In genomic region chr3:44173263-44173662, GRCh38 we compare ENCODE assay signal across 33 cellular contexts.
DNase-seq lines count a peak whose midpoint lies in the region; ATAC-seq and TF ChIP-seq lines count a peak whose summit lies in the region.
"Had no signal": no experiment of that assay in that cellular context is flagged by ENCODE, and none has a peak within 500 bp of the region (broad histone marks: within the 10 kb centered on the region; RNA-seq: fewer than 3 reads in every experiment).

No MANE protein-coding gene starts in this region.

- H3K14ac ChIP-seq in neuronal stem cell (ENCODE audit: low read length): no peak overlapping the region

- no peak overlapping the region for H4K91ac ChIP-seq in neuronal stem cell (ENCODE audit: low read depth, low read length, poor library complexity)

- no peaks in the 10 kb centered on the region for H3K9me3 ChIP-seq in esophagus muscularis mucosa
- no peaks in the 10 kb centered on the region for H3K9me3 ChIP-seq in neuronal stem cell (replicated peaks in 1 of 2; ENCODE audit: control insufficient read depth in 2 of 2, insufficient read depth in 1 of 2, low read depth in 1 of 2, low read length in 2 of 2)
- H3K9me3 ChIP-seq: A549, BE2C, Caco-2 had no signal

- no peak overlapping the region for H3K4me3 Mint-ChIP-seq in natural killer cell
- H3K4me3 Mint-ChIP-seq: B cell; CD14-positive monocyte; CD4-positive, alpha-beta memory T cell; CD4-positive, alpha-beta T cell; CD4-positive, CD25-positive, alpha-beta regulatory T cell; CD8-positive, alpha-beta memory T cell; CD8-positive, alpha-beta T cell had no signal

- DNase-seq in Right ventricle myocardium inferior (ENCODE audit: missing footprints) (peak; percentile 62), cardiac septum (ENCODE audit: low spot score) (no peak), esophagus muscularis mucosa (ENCODE audit: extremely low spot score) (peak; percentile 64), neuronal stem cell (ENCODE audit: low spot score) (no peak), natural killer cell (no peak), HuH-7 (ENCODE audit: low spot score) (no peak)
- DNase-seq: 8988T; ACHN; AML-193; BE2C; C1 segment of cervical spinal cord; Caco-2; Calu3; CD4-positive, alpha-beta memory T cell; CD4-positive, alpha-beta T cell; CD4-positive, CD25-positive, alpha-beta regulatory T cell; CD8-positive, alpha-beta memory T cell; CD8-positive, alpha-beta T cell; COR-L47; DMS 273 treated with DMSO at 0.1 percent for 48 hours; DMS153; DMS53; DMS79; DMS79 treated with DMSO at 0.1 percent for 48 hours; DND-41; EL had no signal

- no peak overlapping the region for H3K4me3 ChIP-seq in esophagus muscularis mucosa
- no peak overlapping the region for H3K4me3 ChIP-seq in neuronal stem cell (ENCODE audit: low read length in 2 of 2)
- H3K4me3 ChIP-seq: A549; BLaER1; BLaER1 treated with 17β-estradiol and CSF1 and Interleukin-3, amounts not matched to agents 10 nM and 100 nM had no signal

- H3K9ac ChIP-seq in neuronal stem cell (ENCODE audit: low read depth, low read length, poor library complexity): no peak overlapping the region
- H3K9ac ChIP-seq: BLaER1; BLaER1 treated with 17β-estradiol and CSF1 and Interleukin-3, amounts not matched to agents 10 nM and 100 nM had no signal

- no peak overlapping the region for H3K27ac Mint-ChIP-seq in natural killer cell
- H3K27ac Mint-ChIP-seq: B cell; CD4-positive, alpha-beta memory T cell; CD4-positive, alpha-beta T cell; CD4-positive, CD25-positive, alpha-beta regulatory T cell; CD8-positive, alpha-beta memory T cell; CD8-positive, alpha-beta T cell had no signal

- WGBS in esophagus muscularis mucosa: 85% methylated on average over 13 of the region's 15 CpGs
- no CpG with 5 or more reads among the region's 15 CpGs for WGBS in neuronal stem cell (ENCODE audit: extremely low coverage in 2 of 2, insufficient read length in 2 of 2, insufficient replicate concordance in 1 of 2), 2 donors

- TF ChIP-seq CTCF in esophagus muscularis mucosa (IDR thresholded peaks at IDR 0.05) (no peak), natural killer cell (IDR thresholded peaks at IDR 0.05) (no peak)

- peaks cover 0 to 15% (median 0%) of the 10 kb centered on the region in 4 donors for H3K27me3 ChIP-seq in esophagus muscularis mucosa
- no peaks in the 10 kb centered on the region for H3K27me3 ChIP-seq in neuronal stem cell (ENCODE audit: control insufficient read depth in 3 of 3, insufficient read depth in 3 of 3, low read depth in 1 of 3, low read length in 3 of 3)
- H3K27me3 ChIP-seq: BE2C; BLaER1; BLaER1 treated with 17β-estradiol and CSF1 and Interleukin-3, amounts not matched to agents 10 nM and 100 nM had no signal

- H4K8ac ChIP-seq in neuronal stem cell (ENCODE audit: low read depth, low read length): no peak overlapping the region

- H3K4me1 ChIP-seq in esophagus muscularis mucosa (no peaks in the 10 kb centered on the region), neuronal stem cell (ENCODE audit: control insufficient read depth in 2 of 2, insufficient read depth in 1 of 2, low read depth in 1 of 2, low read length in 2 of 2) (no peaks in the 10 kb centered on the region)
- H3K4me1 ChIP-seq: A549; BE2C; BLaER1; BLaER1 treated with 17β-estradiol and CSF1 and Interleukin-3, amounts not matched to agents 10 nM and 100 nM; Caco-2 had no signal

- no peak overlapping the region for H3K4ac ChIP-seq in neuronal stem cell (ENCODE audit: low read length)

- no peaks in the 10 kb centered on the region for H3K36me3 Mint-ChIP-seq in natural killer cell
- H3K36me3 Mint-ChIP-seq: CD14-positive monocyte; CD4-positive, alpha-beta memory T cell; CD4-positive, CD25-positive, alpha-beta regulatory T cell; CD8-positive, alpha-beta memory T cell; CD8-positive, alpha-beta T cell had no signal

- H3K4me1 Mint-ChIP-seq in natural killer cell: no peaks in the 10 kb centered on the region
- H3K4me1 Mint-ChIP-seq: B cell; CD14-positive monocyte; CD4-positive, alpha-beta memory T cell; CD4-positive, CD25-positive, alpha-beta regulatory T cell; CD8-positive, alpha-beta memory T cell had no signal

- TF ChIP-seq POLR2A in esophagus muscularis mucosa (IDR thresholded peaks at IDR 0.05; ENCODE audit: low read depth): no peak

- no peaks in the 10 kb centered on the region for H3K9me3 Mint-ChIP-seq in natural killer cell
- H3K9me3 Mint-ChIP-seq: CD4-positive, alpha-beta T cell; CD8-positive, alpha-beta T cell had no signal

- H2BK12ac ChIP-seq in neuronal stem cell (ENCODE audit: low read length): no peak overlapping the region

- H3K23ac ChIP-seq in neuronal stem cell (ENCODE audit: low read depth, low read length, poor library complexity): no peak overlapping the region

- no peak for TF ChIP-seq EP300 in esophagus muscularis mucosa (IDR thresholded peaks at IDR 0.05)

- peak overlapping the region; percentile 44 for H3K18ac ChIP-seq in neuronal stem cell (ENCODE audit: low read length)

- no peak overlapping the region for H2BK120ac ChIP-seq in neuronal stem cell (ENCODE audit: low read depth, low read length)

- no peak overlapping the region for H2AFZ ChIP-seq in neuronal stem cell (ENCODE audit: low read length)

- intact Hi-C loops in Right ventricle myocardium inferior (cut with DNase I) (no loop called here), cardiac septum (cut with DNase I) (no loop called here), esophagus muscularis mucosa (cut with DNase I) (no loop called here), natural killer cell (cut with micrococcal nuclease) (no loop called here)

- H2AK5ac ChIP-seq in neuronal stem cell (ENCODE audit: low read depth, low read length): no peak overlapping the region

- H2BK5ac ChIP-seq in neuronal stem cell (ENCODE audit: low read length): no peak overlapping the region

- H3K27ac ChIP-seq in esophagus muscularis mucosa (replicated peaks in 1 of 4) (no peak overlapping the region), neuronal stem cell (replicated peaks; ENCODE audit: low read length) (no peak overlapping the region)
- H3K27ac ChIP-seq: 22Rv1; A549; BLaER1; BLaER1 treated with 17β-estradiol and CSF1 and Interleukin-3, amounts not matched to agents 10 nM and 100 nM; C4-2B had no signal

- peaks cover 17% of the 10 kb centered on the region in 2 donors for H3K27me3 Mint-ChIP-seq in natural killer cell (ENCODE audit: low read depth in 2 of 2)

- H3K36me3 ChIP-seq in esophagus muscularis mucosa (no peaks in the 10 kb centered on the region), neuronal stem cell (replicated peaks in 1 of 2; ENCODE audit: control insufficient read depth in 2 of 2, insufficient read depth in 2 of 2, low read length in 2 of 2) (no peaks in the 10 kb centered on the region)
- H3K36me3 ChIP-seq: BE2C; BLaER1; BLaER1 treated with 17β-estradiol and CSF1 and Interleukin-3, amounts not matched to agents 10 nM and 100 nM had no signal

- ATAC-seq in Right ventricle myocardium inferior (no peak), natural killer cell (no peak)
- ATAC-seq: A549; CD8-positive, alpha-beta T cell had no signal

- no peak overlapping the region for H2BK15ac ChIP-seq in neuronal stem cell (ENCODE audit: low read length)

- no peaks in the 10 kb centered on the region for H3K79me1 ChIP-seq in neuronal stem cell (ENCODE audit: low read depth, low read length)

- no peak overlapping the region for H3K4me2 ChIP-seq in neuronal stem cell (ENCODE audit: insufficient read depth, low read length, poor library complexity, severe bottlenecking)
- H3K4me2 ChIP-seq: A549; BLaER1; BLaER1 treated with 17β-estradiol and CSF1 and Interleukin-3, amounts not matched to agents 10 nM and 100 nM had no signal

Comparison
In these comparisons a context has a peak if more than half of its experiments do, and no peak if none do; other contexts are left out.
1. DNase-seq: peak in Right ventricle myocardium inferior (single experiment) and esophagus muscularis mucosa (single experiment); none in cardiac septum (single experiment), neuronal stem cell (single experiment), natural killer cell (single experiment) and HuH-7 (single experiment).